12 cellular contexts compared by ENCODE assay signal in the genomic region with DNA sequence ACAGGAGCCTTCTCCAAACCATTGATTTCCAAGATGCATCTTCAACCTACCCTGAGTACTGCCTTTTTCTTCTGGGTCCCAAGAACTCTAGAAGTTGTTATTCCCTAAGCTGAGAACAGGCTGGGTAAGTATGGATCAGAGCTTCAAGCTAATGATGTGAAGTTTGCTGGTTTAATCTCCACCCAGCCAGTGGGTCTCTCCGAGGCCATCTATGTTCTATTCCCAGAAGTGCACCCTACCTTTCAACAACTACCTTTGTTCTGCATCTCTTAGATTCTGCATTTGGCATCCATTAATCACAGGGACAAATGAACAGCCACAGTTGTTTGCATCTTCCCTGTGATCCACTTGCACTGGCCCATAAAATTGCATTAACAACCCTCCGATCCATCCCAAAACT.
DNase-seq lines count a peak whose midpoint lies in the region; ATAC-seq and TF ChIP-seq lines count a peak whose summit lies in the region.
"Had no signal": no experiment of that assay in that cellular context is flagged by ENCODE, and none has a peak within 500 bp of the region (broad histone marks: within the 10 kb centered on the region; RNA-seq: fewer than 3 reads in every experiment).

No MANE protein-coding gene starts in this region.

- H3K27ac Mint-ChIP-seq in WTC11, result no peak overlapping the region

- CTCF ChIA-PET in WTC11 (lab: Charles Lee), result interaction anchor here (0.6 to 2.4 kb wide), 10 partner anchors 9 to 689 kb away, joined by 3 to 10 read pairs (median 3); no protein-coding TSS in a partner anchor

- DNase-seq in HPDE6-E6E7 (ENCODE audit: extremely low spot score) (peak; percentile 15), WTC11 (ENCODE audit: low spot score) (no peak), iPS-NIHi11 (ENCODE audit: low spot score) (peak; percentile 34), glomerular visceral epithelial cell (ENCODE audit: extremely low spot score) (no peak)
- DNase-seq in activated naive CD4-positive, alpha-beta T cell treated with Interleukin-2 at 50 U/mL for 16 hours, result no peak
- DNase-seq: activated T-cell treated with anti-CD3 and anti-CD28 coated beads for 4 hours; mesenchymal stem cell; stimulated activated naive CD4-positive, alpha-beta T cell treated with Interleukin-2 at 50 U/mL for 16 hours had no signal

- POLR2A ChIA-PET in WTC11 (lab: Charles Lee), result no interaction called here

- H3K27me3 Mint-ChIP-seq in WTC11 (ENCODE audit: low read depth), result no peaks in the 10 kb centered on the region; the same call in 1 of the 2 replicates

- H3K4me1 Mint-ChIP-seq in WTC11, result peaks cover 24% of the 10 kb centered on the region

- ATAC-seq in WTC11 (peak; percentile 80), GM21381 (IDR thresholded peaks at IDR 0.05; ENCODE audit: unreplicated experiment) (no peak), HG03354 (IDR thresholded peaks at IDR 0.05; ENCODE audit: poor library complexity, severe bottlenecking, unreplicated experiment) (no peak)
- ATAC-seq: Right ventricle myocardium inferior had no signal

- no peak overlapping the region for H3K27ac ChIP-seq in C4-2B

- no peak overlapping the region for H3K4me3 Mint-ChIP-seq in WTC11

- TF ChIP-seq CTCF in C4-2B (conservative IDR thresholded peaks at IDR 0.05), result peak; percentile 38
- TF ChIP-seq CTCF in WTC11 (IDR thresholded peaks at IDR 0.05), result no peak

- H3K9me3 Mint-ChIP-seq in WTC11, result no peaks in the 10 kb centered on the region

- H3K36me3 Mint-ChIP-seq in WTC11, result no peaks in the 10 kb centered on the region

TF ChIP-seq in WTC11, 78 proteins besides CTCF, POLR2A, EP300 and RAD21:
- TF ChIP-seq ZNF121 (CRISPR knock-in tag; IDR thresholded peaks at IDR 0.05), result no peak
- TF ChIP-seq, protein P1, sequence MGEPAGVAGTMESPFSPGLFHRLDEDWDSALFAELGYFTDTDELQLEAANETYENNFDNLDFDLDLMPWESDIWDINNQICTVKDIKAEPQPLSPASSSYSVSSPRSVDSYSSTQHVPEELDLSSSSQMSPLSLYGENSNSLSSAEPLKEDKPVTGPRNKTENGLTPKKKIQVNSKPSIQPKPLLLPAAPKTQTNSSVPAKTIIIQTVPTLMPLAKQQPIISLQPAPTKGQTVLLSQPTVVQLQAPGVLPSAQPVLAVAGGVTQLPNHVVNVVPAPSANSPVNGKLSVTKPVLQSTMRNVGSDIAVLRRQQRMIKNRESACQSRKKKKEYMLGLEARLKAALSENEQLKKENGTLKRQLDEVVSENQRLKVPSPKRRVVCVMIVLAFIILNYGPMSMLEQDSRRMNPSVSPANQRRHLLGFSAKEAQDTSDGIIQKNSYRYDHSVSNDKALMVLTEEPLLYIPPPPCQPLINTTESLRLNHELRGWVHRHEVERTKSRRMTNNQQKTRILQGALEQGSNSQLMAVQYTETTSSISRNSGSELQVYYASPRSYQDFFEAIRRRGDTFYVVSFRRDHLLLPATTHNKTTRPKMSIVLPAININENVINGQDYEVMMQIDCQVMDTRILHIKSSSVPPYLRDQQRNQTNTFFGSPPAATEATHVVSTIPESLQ (CRISPR knock-in tag; IDR thresholded peaks at IDR 0.05), result no peak
TF ChIP-seq in WTC11: peak in this region for 0.

Comparison
In these comparisons a context has a peak if more than half of its experiments do, and no peak if none do; other contexts are left out.
1. DNase-seq: peak in HPDE6-E6E7 (single experiment) and iPS-NIHi11 (single experiment); none in WTC11 (single experiment), activated naive CD4-positive, alpha-beta T cell treated with Interleukin-2 at 50 U/mL for 16 hours (single experiment) and glomerular visceral epithelial cell (single experiment).